Comparison of ENCODE assay signal across 1 cellular context in genomic region chr1:157198619-157199420, GRCh38.
TF ChIP-seq lines count a peak whose summit lies in the region.

No MANE protein-coding gene starts in this region.

TF ChIP-seq in SK-N-SH, 30 proteins besides CTCF, POLR2A, EP300 and RAD21 (continued from another document):
- TF ChIP-seq ZBTB33 (IDR thresholded peaks at IDR 0.05; ENCODE audit: borderline replicate concordance, low read depth), result no peak
- no peak for TF ChIP-seq CHD2 (IDR thresholded peaks at IDR 0.05; ENCODE audit: low read length, partially characterized antibody)
- no peak for TF ChIP-seq TEAD4 (IDR thresholded peaks at IDR 0.05; ENCODE audit: borderline replicate concordance, insufficient read depth)
- no peak for TF ChIP-seq POLR2AphosphoS5 (IDR thresholded peaks at IDR 0.05; ENCODE audit: low read depth, low read length)
- no peak for TF ChIP-seq REST (IDR thresholded peaks at IDR 0.05; ENCODE audit: low read depth, low read length)
- no peak for TF ChIP-seq MAX (IDR thresholded peaks at IDR 0.05; ENCODE audit: low read depth)
- TF ChIP-seq TCF12 (IDR thresholded peaks at IDR 0.05), result no peak
- TF ChIP-seq USF1 (IDR thresholded peaks at IDR 0.05; ENCODE audit: borderline replicate concordance, low read depth), result no peak
